Comparison of ENCODE assay signal across 12 cellular contexts in the genomic region with DNA sequence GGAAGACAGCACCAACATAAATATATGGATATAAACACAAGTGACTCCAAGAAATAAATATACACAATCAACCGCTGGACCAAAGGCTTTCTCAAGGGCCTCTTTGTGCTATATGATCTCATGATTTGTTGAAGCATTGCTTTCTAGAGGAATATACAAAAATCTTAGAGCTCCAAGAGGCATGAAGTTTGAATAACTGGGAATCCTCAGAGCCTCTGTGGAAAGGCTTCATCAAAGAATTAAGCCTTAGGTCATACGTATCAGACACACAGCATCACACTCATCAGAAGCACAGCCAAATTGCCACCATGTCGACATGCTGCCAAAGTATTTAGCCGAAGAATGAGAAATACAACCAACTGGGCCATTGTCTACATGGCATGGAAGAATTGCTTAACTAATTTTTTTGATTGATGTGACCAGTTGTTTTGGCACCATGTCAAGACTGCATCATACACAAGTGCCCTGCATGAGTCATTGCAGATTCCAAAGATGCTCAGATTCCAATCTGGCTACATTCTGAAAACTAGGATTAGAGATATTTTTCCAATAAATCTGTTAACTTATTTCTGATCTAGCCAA.
DNase-seq lines count a peak whose midpoint lies in the region; ATAC-seq and TF ChIP-seq lines count a peak whose summit lies in the region.
"Had no signal": no experiment of that assay in that cellular context is flagged by ENCODE, and none has a peak within 500 bp of the region (broad histone marks: within the 10 kb centered on the region; RNA-seq: fewer than 3 reads in every experiment).

No MANE protein-coding gene starts in this region.

- no peaks in the 10 kb centered on the region for H3K36me3 Mint-ChIP-seq in osteocyte (ENCODE audit: unreplicated experiment)

- no peak for ATAC-seq in HG02852 (IDR thresholded peaks at IDR 0.05; ENCODE audit: unreplicated experiment)

- H3K4me3 Mint-ChIP-seq in osteocyte (ENCODE audit: unreplicated experiment) = no peak overlapping the region

- H3K4me1 Mint-ChIP-seq in osteocyte (ENCODE audit: unreplicated experiment) = peaks cover 25% of the 10 kb centered on the region

- no peak for TF ChIP-seq CTCF in osteocyte (IDR thresholded peaks at IDR 0.05)

- H3K27ac Mint-ChIP-seq in osteocyte (ENCODE audit: unreplicated experiment) = peak overlapping the region; percentile 25

- no peaks in the 10 kb centered on the region for H3K9me3 Mint-ChIP-seq in osteocyte (ENCODE audit: unreplicated experiment)

- no peaks in the 10 kb centered on the region for H3K27me3 Mint-ChIP-seq in osteocyte (ENCODE audit: unreplicated experiment)

- DNase-seq in EL = peak; percentile 92
- peak; percentile 69 for DNase-seq in NCI-H2171 treated with DMSO at 0.1 percent for 48 hours (lab: John Stamatoyannopoulos, UW)
- DNase-seq in dedifferentiated amniotic fluid mesenchymal stem cell (ENCODE audit: extremely low spot score) = peak; percentile 67
- DNase-seq in osteocyte (ENCODE audit: extremely low spot score, unreplicated experiment) = no peak
- DNase-seq in ecto neural progenitor cell (ENCODE audit: low spot score) = no peak
- no peak for DNase-seq in mesenteric fat pad (ENCODE audit: low spot score)
- DNase-seq in NAMALWA (ENCODE audit: low spot score) = no peak
- DNase-seq: GF-D8; NCI-H526; stimulated activated naive CD4-positive, alpha-beta T cell treated with Interleukin-2 at 50 U/mL for 16 hours; T-helper 2 cell had no signal

Comparison
In these comparisons a context has a peak if more than half of its experiments do, and no peak if none do; other contexts are left out.
1. DNase-seq: peak in EL (single experiment), NCI-H2171 treated with DMSO at 0.1 percent for 48 hours (single experiment) and dedifferentiated amniotic fluid mesenchymal stem cell (single experiment); none in osteocyte (single experiment), ecto neural progenitor cell (single experiment), mesenteric fat pad (single experiment) and NAMALWA (single experiment).